ENCODE assay signal across 11 cellular contexts in genomic region chr20:328596-329324, GRCh38. TPM values are rescaled to one million over a fixed set of nuclear protein-coding genes. Genes with fewer than 3 reads are reported as not detected.
DNase-seq lines count a peak whose midpoint lies in the region; ATAC-seq and TF ChIP-seq lines count a peak whose summit lies in the region.
"Had no signal": no experiment of that assay in that cellular context is flagged by ENCODE, and none has a peak within 500 bp of the region (broad histone marks: within the 10 kb centered on the region; RNA-seq: fewer than 3 reads in every experiment).

No MANE protein-coding gene starts in this region.

- H3K27ac ChIP-seq in cardiac muscle cell, result peak overlapping the region; percentile 63
- H3K27ac ChIP-seq in tibial artery, result peak overlapping the region; percentile 95 to 96

- H3K4me3 ChIP-seq in cardiac muscle cell, result peak overlapping the region; percentile 98
- H3K4me3 ChIP-seq in iPS-15b (ENCODE audit: low read depth, low read length), result peak overlapping the region; percentile 95
- H3K4me3 ChIP-seq in tibial artery, result no peak overlapping the region
- H3K4me3 ChIP-seq: ovary had no signal

- no peak for ATAC-seq in Right ventricle myocardium inferior
- ATAC-seq in activated T-helper 17 cell treated with anti-CD3 and anti-CD28 coated beads, Interleukin-2, amount 50 U/mL, for 72 hours (replicated peaks), result no peak
- no peak for ATAC-seq in GM18873 (IDR thresholded peaks at IDR 0.05; ENCODE audit: low FRiP score, unreplicated experiment)

- H3K9ac ChIP-seq in iPS-15b (ENCODE audit: low read depth, low read length), result no peak overlapping the region

- H3K9me3 ChIP-seq in cardiac muscle cell (ENCODE audit: low read depth) (no peaks in the 10 kb centered on the region), iPS-15b (ENCODE audit: control insufficient read depth, insufficient read depth, low read length) (no peaks in the 10 kb centered on the region), tibial artery (no peaks in the 10 kb centered on the region)
- H3K9me3 ChIP-seq: ovary had no signal

- peak overlapping the region; percentile 34 for H3K27ac Mint-ChIP-seq in activated T-helper 17 cell treated with anti-CD3 and anti-CD28 coated beads, Interleukin-2, amount 50 U/mL, for 72 hours

- no peaks in the 10 kb centered on the region for H3K36me3 Mint-ChIP-seq in activated T-helper 17 cell treated with anti-CD3 and anti-CD28 coated beads, Interleukin-2, amount 50 U/mL, for 72 hours (ENCODE audit: low read depth)

- TF ChIP-seq CTCF in cardiac muscle cell (IDR thresholded peaks at IDR 0.05; ENCODE audit: low read depth, low read length), result no peak
- no peak for TF ChIP-seq CTCF in tibial artery (IDR thresholded peaks at IDR 0.05)

- no peaks in the 10 kb centered on the region for H3K9me3 Mint-ChIP-seq in activated T-helper 17 cell treated with anti-CD3 and anti-CD28 coated beads, Interleukin-2, amount 50 U/mL, for 72 hours

- H3K4me1 Mint-ChIP-seq in activated T-helper 17 cell treated with anti-CD3 and anti-CD28 coated beads, Interleukin-2, amount 50 U/mL, for 72 hours, result peaks cover 5% of the 10 kb centered on the region

- intact Hi-C loops in Right ventricle myocardium inferior (cut with DNase I), result loop anchor here (5.0 kb wide), 1 partner anchor 51 kb away; no protein-coding TSS in a partner anchor
- intact Hi-C loops in tibial artery (cut with DNase I; ENCODE audit: low total_unique reads), result loop anchor here (1.0 kb wide), 1 partner anchor 19 kb away; the partner anchor contains the start of gene NRSN2

- peaks cover 19% of the 10 kb centered on the region for H3K4me1 ChIP-seq in cardiac muscle cell (ENCODE audit: low read depth)
- H3K4me1 ChIP-seq in iPS-15b (ENCODE audit: control insufficient read depth, insufficient read depth, low read length), result peaks cover 15% of the 10 kb centered on the region
- H3K4me1 ChIP-seq in tibial artery, result peaks cover 0 to 44% (median 21%) of the 10 kb centered on the region in 4 donors

- no peaks in the 10 kb centered on the region for H3K27me3 Mint-ChIP-seq in activated T-helper 17 cell treated with anti-CD3 and anti-CD28 coated beads, Interleukin-2, amount 50 U/mL, for 72 hours

- DNase-seq in cardiac muscle cell (ENCODE audit: low read depth in 1 of 2, low spot score in 1 of 2) (no peak), Right ventricle myocardium inferior (ENCODE audit: missing footprints) (no peak), tibial artery (no peak), NCI-H82 (lab: John Stamatoyannopoulos, UW) (no peak), occipital lobe (lab: John Stamatoyannopoulos, UW) (no peak)
- DNase-seq: activated CD4-positive, alpha-beta T cell treated with anti-CD3 and anti-CD28 coated beads for 4 hours; NCI-H2227 treated with DMSO at 0.1 percent for 48 hours had no signal

- no peaks in the 10 kb centered on the region for H3K36me3 ChIP-seq in cardiac muscle cell
- no peaks in the 10 kb centered on the region for H3K36me3 ChIP-seq in iPS-15b (ENCODE audit: control insufficient read depth, insufficient read depth, low read length)
- H3K36me3 ChIP-seq in tibial artery, result no peaks in the 10 kb centered on the region
- H3K36me3 ChIP-seq: ovary had no signal

- peak overlapping the region; percentile 75 for H3K4me3 Mint-ChIP-seq in activated T-helper 17 cell treated with anti-CD3 and anti-CD28 coated beads, Interleukin-2, amount 50 U/mL, for 72 hours

- H3K27me3 ChIP-seq in cardiac muscle cell, result no peaks in the 10 kb centered on the region
- peaks cover 11% of the 10 kb centered on the region for H3K27me3 ChIP-seq in iPS-15b (ENCODE audit: control insufficient read depth, insufficient read depth, low read length)
- no peaks in the 10 kb centered on the region for H3K27me3 ChIP-seq in tibial artery
- H3K27me3 ChIP-seq: ovary had no signal

RNA-seq across cellular contexts. Expression of gene SOX12, which starts 3.4 kb away (rescaled TPM):
- total RNA-seq in cardiac muscle cell, result 57.6 and 79.8 TPM in 2 replicates
- 41.9 and 49.9 TPM in 2 replicates for polyA plus RNA-seq in cardiac muscle cell
- 16.5 TPM for total RNA-seq in Right ventricle myocardium inferior
- 1 to 10 TPM; 4.0 to 6.5 TPM for total RNA-seq in activated T-helper 17 cell treated with anti-CD3 and anti-CD28 coated beads, Interleukin-2, amount 50 U/mL, for 72 hours
- total RNA-seq in occipital lobe, result 9.4 TPM

RNA-seq across cellular contexts. Expression of gene NRSN2, which starts 18.2 kb away (rescaled TPM):
- total RNA-seq in cardiac muscle cell (111 and 190 TPM in 2 replicates), Right ventricle myocardium inferior (19.8 TPM), occipital lobe (27.0 TPM)
- polyA plus RNA-seq in cardiac muscle cell, result 135 and 170 TPM in 2 replicates
- 1 to 10 TPM; 4.3 to 5.2 TPM for total RNA-seq in activated T-helper 17 cell treated with anti-CD3 and anti-CD28 coated beads, Interleukin-2, amount 50 U/mL, for 72 hours

RNA-seq across cellular contexts. Expression of gene ZCCHC3, which starts 31.4 kb away (rescaled TPM):
- total RNA-seq in cardiac muscle cell (49.9 and 63.8 TPM in 2 replicates), Right ventricle myocardium inferior (11.0 TPM), occipital lobe (27.0 TPM)
- polyA plus RNA-seq in cardiac muscle cell, result 43.7 and 53.1 TPM in 2 replicates
- total RNA-seq in activated T-helper 17 cell treated with anti-CD3 and anti-CD28 coated beads, Interleukin-2, amount 50 U/mL, for 72 hours, result 10 to 100 TPM; 16.0 to 16.6 TPM

RNA-seq across cellular contexts. Expression of gene C20orf96, which starts 38.2 kb away (rescaled TPM):
- total RNA-seq in cardiac muscle cell (6.2 and 9.3 TPM in 2 replicates), Right ventricle myocardium inferior (5.4 TPM), occipital lobe (3.3 TPM)
- polyA plus RNA-seq in cardiac muscle cell, result 31.9 and 41.9 TPM in 2 replicates
- total RNA-seq in activated T-helper 17 cell treated with anti-CD3 and anti-CD28 coated beads, Interleukin-2, amount 50 U/mL, for 72 hours, result 1 to 10 TPM; 5.2 to 6.0 TPM

RNA-seq across cellular contexts. Expression of gene TRIB3, which starts 51.8 kb away (rescaled TPM):
- total RNA-seq in cardiac muscle cell, result 7.0 and 9.0 TPM in 2 replicates
- 5.3 and 7.2 TPM in 2 replicates for polyA plus RNA-seq in cardiac muscle cell
- 0.65 TPM for total RNA-seq in Right ventricle myocardium inferior
- 10 to 100 TPM; 13.4 to 20.0 TPM for total RNA-seq in activated T-helper 17 cell treated with anti-CD3 and anti-CD28 coated beads, Interleukin-2, amount 50 U/mL, for 72 hours
- total RNA-seq in occipital lobe, result 12.5 TPM

Comparison
In these comparisons a context has a peak if more than half of its experiments do, and no peak if none do; other contexts are left out.
1. H3K4me3 ChIP-seq: peak in cardiac muscle cell (single experiment) and iPS-15b (single experiment); none in tibial artery (0 of 2).